ENCODE assay signal across 8 cellular contexts in genomic region chr22:46770726-46771125, GRCh38. TPM values are rescaled to one million over a fixed set of nuclear protein-coding genes. Genes with fewer than 3 reads are reported as not detected.
A peak's percentile ranks its signal among the peaks of the same experiment; 100 is the strongest.
DNase-seq lines count a peak whose midpoint lies in the region; TF ChIP-seq lines count a peak whose summit lies in the region.

No MANE protein-coding gene starts in this region.

- no peak for TF ChIP-seq POLR2A in breast epithelium (IDR thresholded peaks at IDR 0.05)

- H3K4me3 ChIP-seq in breast epithelium (no peak overlapping the region), mucosa of rectum (ENCODE audit: low read length in 2 of 2) (no peak overlapping the region)

- no peaks in the 10 kb centered on the region for H3K9me3 ChIP-seq in breast epithelium
- no peaks in the 10 kb centered on the region for H3K9me3 ChIP-seq in mucosa of rectum (ENCODE audit: control insufficient read depth in 2 of 2, low read length in 2 of 2)

- H3K27ac ChIP-seq in breast epithelium (peak overlapping the region; percentile 19 to 80), mucosa of rectum (ENCODE audit: low read depth in 2 of 2, low read length in 2 of 2) (peak overlapping the region; percentile 66 to 78)

- no peak overlapping the region for H3K9ac ChIP-seq in mucosa of rectum (ENCODE audit: low read depth in 1 of 2, low read length in 2 of 2)

- DNase-seq in stimulated activated CD4-positive, alpha-beta T cell treated with anti-CD3 and anti-CD28 coated beads, Interleukin-15, amount 100 ng/mL, for 24 hours, result peak; percentile 46
- DNase-seq in stimulated activated CD4-positive, alpha-beta T cell treated with anti-CD3 and anti-CD28 coated beads, Interleukin-1b, Interleukin-23, amount 100 ng/mL, for 48 hours, result no peak
- DNase-seq in breast epithelium (ENCODE audit: low spot score in 2 of 2) (no peak), KG1 (lab: John Stamatoyannopoulos, UW) (no peak), RPMI8226 (no peak), A172 (ENCODE audit: low spot score) (no peak)
- DNase-seq in stimulated activated CD4-positive, alpha-beta T cell treated with anti-CD3 and anti-CD28 coated beads, Interleukin-12 subunit alpha, Interleukin-12 subunit beta, amount 100 ng/mL, for 4 hours, result no peak

- H3K27me3 ChIP-seq in breast epithelium (no peaks in the 10 kb centered on the region), mucosa of rectum (ENCODE audit: control insufficient read depth in 2 of 2, insufficient read depth in 2 of 2, low read length in 2 of 2) (no peaks in the 10 kb centered on the region)

- no peaks in the 10 kb centered on the region for H3K36me3 ChIP-seq in breast epithelium
- H3K36me3 ChIP-seq in mucosa of rectum (ENCODE audit: control insufficient read depth in 2 of 2, insufficient read depth in 2 of 2, low read length in 2 of 2), result peaks cover 2% of the 10 kb centered on the region in 2 donors

- no peak for TF ChIP-seq CTCF in breast epithelium (IDR thresholded peaks at IDR 0.05)

- intact Hi-C loops in breast epithelium (cut with DNase I; ENCODE audit: low total_unique reads), result no loop called here

- H3K4me1 ChIP-seq in breast epithelium (peaks cover 0 to 18% of the 10 kb centered on the region in 2 donors), mucosa of rectum (ENCODE audit: control insufficient read depth in 2 of 2, insufficient read depth in 2 of 2, low read length in 2 of 2) (peaks cover 27 to 40% of the 10 kb centered on the region in 2 donors)

RNA-seq across cellular contexts. Expression of gene TBC1D22A, which starts 8.3 kb away (rescaled TPM):
- 10 to 100 TPM; 19.0 to 23.6 (median 23.6) TPM for total RNA-seq in breast epithelium
- total RNA-seq in A172 (2014; rRNA removed; shearing (Covaris generic)), result 7.3 and 7.9 TPM in 2 replicates

RNA-seq across cellular contexts. Expression of gene CERK, which starts 32.7 kb away (rescaled TPM):
- 10 to 100 TPM; 23.3 to 37.3 (median 26.5) TPM for total RNA-seq in breast epithelium
- total RNA-seq in A172 (2014; rRNA removed; shearing (Covaris generic)), result 33.8 and 34.9 TPM in 2 replicates
